In genomic region chr1:156926175-156926574, GRCh38 we compare ENCODE assay signal across 9 cellular contexts. TPM values are rescaled to one million over a fixed set of nuclear protein-coding genes. Genes with fewer than 3 reads are reported as not detected.
A peak's percentile ranks its signal among the peaks of the same experiment; 100 is the strongest.
DNase-seq lines count a peak whose midpoint lies in the region; FAIRE-seq and TF ChIP-seq lines count a peak whose summit lies in the region.
"Had no signal": no experiment of that assay in that cellular context is flagged by ENCODE, and none has a peak within 500 bp of the region (broad histone marks: within the 10 kb centered on the region; RNA-seq: fewer than 3 reads in every experiment).

No MANE protein-coding gene starts in this region.

- peak; percentile 76 for DNase-seq in activated CD4-positive, alpha-beta T cell treated with anti-CD3 and anti-CD28 coated beads for 48 hours
- no peak for DNase-seq in activated CD4-positive, alpha-beta T cell treated with anti-CD3 and anti-CD28 coated beads, Interleukin-2, amount 50 U/mL, for 1 hour
- DNase-seq in NCI-H2227 (lab: John Stamatoyannopoulos, UW; ENCODE audit: unreplicated experiment) (peak; percentile 49), bronchial epithelial cell (ENCODE audit: low read depth) (peak; percentile 63), C1 segment of cervical spinal cord (lab: John Stamatoyannopoulos, UW) (no peak), NCI-H2081 treated with DMSO at 0.1 percent for 48 hours (lab: John Stamatoyannopoulos, UW) (no peak), GM10266 (ENCODE audit: extremely low spot score) (no peak)
- peak; percentile 26 for DNase-seq in stimulated activated CD4-positive, alpha-beta T cell treated with anti-CD3 and anti-CD28 coated beads, Interleukin-4, amount 100 ng/mL, for 1 hour

- TF ChIP-seq CTCF in bronchial epithelial cell (IDR thresholded peaks at IDR 0.05; ENCODE audit: insufficient read depth, low read length, severe bottlenecking): no peak
- no peak for TF ChIP-seq CTCF in GM10266 (IDR thresholded peaks at IDR 0.05; ENCODE audit: control insufficient read depth, insufficient read depth, low read depth, missing control alignments)

- H3K4me3 ChIP-seq in bronchial epithelial cell (ENCODE audit: low read depth, low read length): no peak overlapping the region
- H3K4me3 ChIP-seq: BLaER1 had no signal

- no peak for FAIRE-seq in bronchial epithelial cell (lab: Jason Lieb, UNC)

- no peaks in the 10 kb centered on the region for H3K36me3 ChIP-seq in bronchial epithelial cell (ENCODE audit: control insufficient read depth, insufficient read depth, low read length)
- H3K36me3 ChIP-seq: BLaER1 had no signal

- H3K27me3 ChIP-seq in bronchial epithelial cell (ENCODE audit: control insufficient read depth, insufficient read depth, low read length): peaks cover 37% of the 10 kb centered on the region

RNA-seq across cellular contexts. Expression of gene LRRC71, which starts 5.7 kb away (rescaled TPM):
- total RNA-seq in bronchial epithelial cell: not detected in 2 replicates

RNA-seq across cellular contexts. Expression of gene PEAR1, which starts 32.7 kb away (rescaled TPM):
- total RNA-seq in bronchial epithelial cell: 1.8 TPM in 2 replicates

Comparison
In these comparisons a context has a peak if more than half of its experiments do, and no peak if none do; other contexts are left out.
1. DNase-seq: peak in activated CD4-positive, alpha-beta T cell treated with anti-CD3 and anti-CD28 coated beads for 48 hours (single experiment), NCI-H2227 (single experiment), bronchial epithelial cell (single experiment) and stimulated activated CD4-positive, alpha-beta T cell treated with anti-CD3 and anti-CD28 coated beads, Interleukin-4, amount 100 ng/mL, for 1 hour (single experiment); none in activated CD4-positive, alpha-beta T cell treated with anti-CD3 and anti-CD28 coated beads, Interleukin-2, amount 50 U/mL, for 1 hour (single experiment), C1 segment of cervical spinal cord (0 of 14), NCI-H2081 treated with DMSO at 0.1 percent for 48 hours (single experiment) and GM10266 (single experiment).